8 cellular contexts compared by ENCODE assay signal in genomic region chr9:129640871-129641750, GRCh38. TPM values are rescaled to one million over a fixed set of nuclear protein-coding genes. Genes with fewer than 3 reads are reported as not detected.
DNase-seq lines count a peak whose midpoint lies in the region; ATAC-seq and TF ChIP-seq lines count a peak whose summit lies in the region.

No MANE protein-coding gene starts in this region.

- peak overlapping the region; percentile 86 for H3K27ac Mint-ChIP-seq in activated naive CD8-positive, alpha-beta T cell

- no peak for TF ChIP-seq CTCF in AG10803 (conservative IDR thresholded peaks at IDR 0.05; ENCODE audit: low read length)
- no peak for TF ChIP-seq CTCF in tibial nerve (IDR thresholded peaks at IDR 0.05)

- H3K9me3 Mint-ChIP-seq in activated naive CD8-positive, alpha-beta T cell (ENCODE audit: low read depth), result no peaks in the 10 kb centered on the region

- H3K4me1 Mint-ChIP-seq in activated naive CD8-positive, alpha-beta T cell (ENCODE audit: low read depth), result peaks cover 19% of the 10 kb centered on the region

- H3K27me3 Mint-ChIP-seq in activated naive CD8-positive, alpha-beta T cell, result no peaks in the 10 kb centered on the region

- ATAC-seq in left colon, result peak; percentile 46

- no peak for DNase-seq in AG10803 (ENCODE audit: low read depth)
- DNase-seq in HEK293T (ENCODE audit: extremely low spot score), result no peak
- no peak for DNase-seq in left colon
- no peak for DNase-seq in tibial nerve (ENCODE audit: low spot score in 2 of 2)
- DNase-seq in hepatic stellate cell (ENCODE audit: low spot score), result no peak
- DNase-seq in activated CD8-positive, alpha-beta memory T cell treated with anti-CD3 and anti-CD28 coated beads, Interleukin-2, amount 50 U/mL, for 48 hours, result no peak
- DNase-seq in effector CD8-positive, alpha-beta T cell (lab: John Stamatoyannopoulos, UW), result no peak

- no peaks in the 10 kb centered on the region for H3K27me3 ChIP-seq in tibial nerve

- no peak for TF ChIP-seq EP300 in tibial nerve (IDR thresholded peaks at IDR 0.05)

- POLR2A ChIA-PET in HEK293T (lab: Yijun Ruan, JAX), result interaction anchor here (1.3 to 1.4 kb wide), 2 partner anchors 20 to 149 kb away, joined by 3 to 4 read pairs; partner anchors contain the start of gene C9orf50

- intact Hi-C loops in left colon (cut with DNase I, micrococcal nuclease), result loop anchor here in 1 of 2 donors (5.0 kb wide), 1 partner anchor 141 kb away; no protein-coding TSS in a partner anchor

- peak overlapping the region; percentile 92 for H3K4me3 Mint-ChIP-seq in activated naive CD8-positive, alpha-beta T cell

- CTCF ChIA-PET in HEK293T (lab: Yijun Ruan, JAX), result interaction anchor here (2.0 kb wide), 1 partner anchor 143 kb away, joined by 8 read pairs; no protein-coding TSS in a partner anchor

- no peak for TF ChIP-seq POLR2A in tibial nerve (IDR thresholded peaks at IDR 0.05)

- 22 to 28% methylated on average over 33 to 42 of the region's 44 CpGs for WGBS in tibial nerve, 2 donors

- no peaks in the 10 kb centered on the region for H3K9me3 ChIP-seq in tibial nerve

- H3K36me3 Mint-ChIP-seq in activated naive CD8-positive, alpha-beta T cell, result no peaks in the 10 kb centered on the region

- H3K4me1 ChIP-seq in tibial nerve, result peaks cover 4 to 37% (median 21%) of the 10 kb centered on the region in 4 donors

- H3K27ac ChIP-seq in tibial nerve, result peak overlapping the region; percentile 63 to 89 (median 78)

- H3K4me3 ChIP-seq in AG10803 (ENCODE audit: low read length), result peak overlapping the region; percentile 87
- peak overlapping the region; percentile 81 to 91 (median 84) for H3K4me3 ChIP-seq in tibial nerve

- H3K36me3 ChIP-seq in tibial nerve, result peaks cover 0 to 36% (median 18%) of the 10 kb centered on the region in 3 donors

TF ChIP-seq in HEK293T, 16 proteins besides CTCF, POLR2A, EP300 and RAD21:
- TF ChIP-seq ZNF384 (IDR thresholded peaks at IDR 0.05) (no peak), ARNT (IDR thresholded peaks at IDR 0.05) (peak; percentile 65)

RNA-seq across cellular contexts. Expression of gene ASB6, which starts 0.8 kb away (rescaled TPM):
- total RNA-seq in left colon, result 10 to 100 TPM; 17.5 to 18.3 TPM
- 10 to 100 TPM; 14.9 to 25.5 (median 22.4) TPM for total RNA-seq in tibial nerve

RNA-seq across cellular contexts. Expression of gene NTMT1, which starts 15.1 kb away (rescaled TPM):
- total RNA-seq in left colon (10 to 100 TPM; 23.2 to 25.8 TPM), tibial nerve (10 to 100 TPM; 23.9 to 30.6 (median 27.5) TPM)

RNA-seq across cellular contexts. Expression of gene C9orf50, which starts 20.2 kb away (rescaled TPM):
- total RNA-seq in left colon (under 1 TPM in 1 of 2 donors, not detected in 1; 0.36 TPM), tibial nerve (1 to 10 TPM in 3 of 4 donors, under 1 TPM in 1; 0.90 to 1.7 (median 1.3) TPM)

RNA-seq across cellular contexts. Expression of gene PRRX2, which starts 24.3 kb away (rescaled TPM):
- total RNA-seq in left colon, result 1 to 10 TPM in 1 of 2 donors, under 1 TPM in 1; 0.52 to 1.1 TPM
- total RNA-seq in tibial nerve, result 10 to 100 TPM in 3 of 4 donors, 1 to 10 TPM in 1; 9.6 to 32.1 (median 14.9) TPM
